1 cellular context compared by ENCODE assay signal in genomic region chr7:64665980-64666674, GRCh38.
TF ChIP-seq lines count a peak whose summit lies in the region.

Gene ZNF107, plus strand, starts transcription at chr7:64666133. Its CDS starts 150 bp downstream, at chr7:64666283.

TF ChIP-seq in HepG2, 621 proteins besides CTCF, POLR2A, EP300 and RAD21 (continued from another document and continues in another):
- 0 out of 2 replicates have a peak, but pooled peaks have one; percentile 41 for TF ChIP-seq HINFP (CRISPR knock-in tag; IDR thresholded peaks at IDR 0.05; ENCODE audit: low read depth)
- TF ChIP-seq PBX2 (CRISPR knock-in tag; IDR thresholded peaks at IDR 0.05) = peak; percentile 73
- TF ChIP-seq ZNF281 (CRISPR knock-in tag; IDR thresholded peaks at IDR 0.05; ENCODE audit: borderline replicate concordance) = peak; percentile 56; the same call in 1 of the 2 replicates
- TF ChIP-seq ZNF276 (CRISPR knock-in tag; IDR thresholded peaks at IDR 0.05; ENCODE audit: low read depth) = 0 out of 2 replicates have a peak, but pooled peaks have one; percentile 39
- TF ChIP-seq TEAD3 (CRISPR knock-in tag; optimal IDR thresholded peaks at IDR 0.05; ENCODE audit: borderline replicate concordance) = peak; percentile 70
- peak in 1 of 2 experiments; percentile 72; a peak in 2 of 4 replicates for TF ChIP-seq KLF16 (CRISPR knock-in tag; IDR thresholded peaks at IDR 0.05)
- TF ChIP-seq SP4 (CRISPR knock-in tag; IDR thresholded peaks at IDR 0.05) = peak; percentile 61; the same call in 1 of the 2 replicates
- no peak for TF ChIP-seq MXD3 (CRISPR knock-in tag; IDR thresholded peaks at IDR 0.05)
- TF ChIP-seq PHF8 (CRISPR knock-in tag; IDR thresholded peaks at IDR 0.05) = peak; percentile 81
- TF ChIP-seq PHF21A (CRISPR knock-in tag; IDR thresholded peaks at IDR 0.05) = peak; percentile 58
- no peak for TF ChIP-seq MAZ (IDR thresholded peaks at IDR 0.05; ENCODE audit: borderline replicate concordance, low read depth, low read length)
- TF ChIP-seq MAZ (CRISPR knock-in tag; IDR thresholded peaks at IDR 0.05; ENCODE audit: low read depth) = peak; percentile 68; the same call in 1 of the 2 replicates
- 0 out of 2 replicates have a peak, but pooled peaks have one; percentile 68 for TF ChIP-seq CCDC6 (CRISPR knock-in tag; IDR thresholded peaks at IDR 0.05)
- peak; percentile 63; the same call in 1 of the 2 replicates for TF ChIP-seq DMAP1 (CRISPR knock-in tag; IDR thresholded peaks at IDR 0.05)
- TF ChIP-seq ZBTB38 (CRISPR knock-in tag; IDR thresholded peaks at IDR 0.05) = 0 out of 2 replicates have a peak, but pooled peaks have one; percentile 41
- peak; percentile 38; the same call in 1 of the 2 replicates for TF ChIP-seq ZNF501 (CRISPR knock-in tag; IDR thresholded peaks at IDR 0.05)
- TF ChIP-seq ZNF605 (CRISPR knock-in tag; IDR thresholded peaks at IDR 0.05) = peak; percentile 64
- TF ChIP-seq KMT2A (CRISPR knock-in tag; IDR thresholded peaks at IDR 0.05) = peak; percentile 83
- 0 out of 2 replicates have a peak, but pooled peaks have one; percentile 34 for TF ChIP-seq TARDBP (CRISPR knock-in tag; IDR thresholded peaks at IDR 0.05)
- TF ChIP-seq ZNF883 (CRISPR knock-in tag; IDR thresholded peaks at IDR 0.05; ENCODE audit: not compliant biosample characterization) = no peak
- peak; percentile 80; the same call in 1 of the 2 replicates for TF ChIP-seq TGIF2 (CRISPR knock-in tag; IDR thresholded peaks at IDR 0.05)
- TF ChIP-seq ZBTB39 (CRISPR knock-in tag; IDR thresholded peaks at IDR 0.05) = no peak
- TF ChIP-seq DNMT1 (CRISPR knock-in tag; IDR thresholded peaks at IDR 0.05) = 0 out of 2 replicates have a peak, but pooled peaks have one; percentile 46
- peak; percentile 46; the same call in 1 of the 2 replicates for TF ChIP-seq ZNF350 (CRISPR knock-in tag; IDR thresholded peaks at IDR 0.05; ENCODE audit: borderline replicate concordance, low read depth)
- peak; percentile 55 for TF ChIP-seq AGO1 (IDR thresholded peaks at IDR 0.05; ENCODE audit: low read depth, low read length, poor library complexity, severe bottlenecking)
- no peak for TF ChIP-seq ZNF24 (IDR thresholded peaks at IDR 0.05)
- TF ChIP-seq ZMYM4 (CRISPR knock-in tag; IDR thresholded peaks at IDR 0.05) = peak; percentile 87
- TF ChIP-seq MXD1 (CRISPR knock-in tag; IDR thresholded peaks at IDR 0.05) = peak; percentile 38; the same call in 1 of the 2 replicates
- peak; percentile 28 for TF ChIP-seq XRCC5 (optimal IDR thresholded peaks at IDR 0.05; ENCODE audit: low read length)
- TF ChIP-seq MAFG (CRISPR knock-in tag; IDR thresholded peaks at IDR 0.05) = no peak
- TF ChIP-seq ZC3H13 (CRISPR knock-in tag; IDR thresholded peaks at IDR 0.05) = no peak
- TF ChIP-seq GFI1 (CRISPR knock-in tag; IDR thresholded peaks at IDR 0.05; ENCODE audit: borderline replicate concordance) = no peak
- TF ChIP-seq PITX1 (CRISPR knock-in tag; IDR thresholded peaks at IDR 0.05) = peak; percentile 12; the same call in 1 of the 2 replicates
- TF ChIP-seq TEF (CRISPR knock-in tag; IDR thresholded peaks at IDR 0.05) = no peak
- TF ChIP-seq ZBTB10 (CRISPR knock-in tag; IDR thresholded peaks at IDR 0.05; ENCODE audit: borderline replicate concordance) = no peak
- no peak for TF ChIP-seq ZNF549 (CRISPR knock-in tag; IDR thresholded peaks at IDR 0.05)
- TF ChIP-seq FOSL2 (CRISPR knock-in tag; IDR thresholded peaks at IDR 0.05) = 0 out of 2 replicates have a peak, but pooled peaks have one; percentile 11
- no peak for TF ChIP-seq ZBTB42 (CRISPR knock-in tag; IDR thresholded peaks at IDR 0.05)
- 0 out of 2 replicates have a peak, but pooled peaks have one; percentile 15 for TF ChIP-seq MAF1 (CRISPR knock-in tag; IDR thresholded peaks at IDR 0.05; ENCODE audit: borderline replicate concordance)
- TF ChIP-seq THRA (CRISPR knock-in tag; IDR thresholded peaks at IDR 0.05; ENCODE audit: borderline replicate concordance) = 0 out of 2 replicates have a peak, but pooled peaks have one; percentile 17
- TF ChIP-seq YY1 (IDR thresholded peaks at IDR 0.05; ENCODE audit: insufficient read depth, insufficient replicate concordance, low read depth, low read length) = peak; percentile 74
- TF ChIP-seq ZNF282 (IDR thresholded peaks at IDR 0.05; ENCODE audit: partially characterized antibody) = no peak
- no peak for TF ChIP-seq ZNF280D (CRISPR knock-in tag; IDR thresholded peaks at IDR 0.05)
- 0 out of 2 replicates have a peak, but pooled peaks have one; percentile 51 for TF ChIP-seq BORCS8-MEF2B (CRISPR knock-in tag; IDR thresholded peaks at IDR 0.05)
